In the genomic region with DNA sequence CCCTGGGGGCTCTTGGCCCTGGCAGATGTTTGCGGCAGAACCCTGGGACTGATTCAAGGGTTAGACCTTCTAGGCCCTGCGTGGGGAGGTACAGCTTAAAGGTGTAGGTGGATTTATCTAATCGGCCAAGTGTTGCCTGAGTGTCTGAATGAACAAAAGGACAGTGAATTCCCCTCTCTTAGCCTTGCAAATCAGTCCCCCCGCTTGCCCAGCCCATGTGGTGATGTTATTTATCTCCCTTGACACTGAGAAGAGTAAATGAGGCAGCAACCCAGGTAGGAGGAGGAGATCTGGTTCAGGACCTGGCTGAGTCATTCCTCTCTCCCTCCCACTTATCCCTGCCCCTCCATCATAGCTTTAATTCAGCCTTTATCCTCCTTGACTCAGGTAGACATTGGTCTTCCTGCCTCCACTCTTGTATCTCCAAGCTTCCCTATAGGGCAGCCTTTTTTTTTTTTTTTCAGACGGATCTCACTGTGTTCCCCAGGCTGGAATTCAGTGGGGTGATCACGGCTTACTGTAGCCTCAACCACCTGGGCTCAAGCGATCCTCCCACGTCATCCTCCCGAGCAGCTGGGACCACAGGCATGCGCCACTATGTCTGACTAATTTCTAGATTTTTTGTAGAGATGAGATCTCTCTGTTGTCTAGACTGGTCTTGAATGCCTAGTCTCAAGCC, we compare ENCODE assay signal across 8 cellular contexts. TPM values are rescaled to one million over a fixed set of nuclear protein-coding genes. Genes with fewer than 3 reads are reported as not detected.
A peak's percentile ranks its signal among the peaks of the same experiment; 100 is the strongest.
DNase-seq lines count a peak whose midpoint lies in the region; ATAC-seq, FAIRE-seq and TF ChIP-seq lines count a peak whose summit lies in the region.

No MANE protein-coding gene starts in this region.

- peak overlapping the region; percentile 72 for H3K18ac ChIP-seq in H1 (ENCODE audit: extremely low read depth, low read length)

- H3K27ac ChIP-seq in H1 (ENCODE audit: low read depth, low read length): no peak overlapping the region
- no peak overlapping the region for H3K27ac ChIP-seq in small intestine (ENCODE audit: low read depth in 1 of 2, low read length in 1 of 2)

- H4K91ac ChIP-seq in H1 (replicated peaks; ENCODE audit: insufficient read length, low read length): peak overlapping the region; percentile 44

- no peak overlapping the region for H3K9ac ChIP-seq in H1 (replicated peaks in 1 of 4; ENCODE audit: extremely low read depth in 1 of 4, low read depth in 3 of 4, low read length in 3 of 4)

- no peaks in the 10 kb centered on the region for H3K79me1 ChIP-seq in H1 (ENCODE audit: low read depth, low read length)

- H3K23ac ChIP-seq in H1 (ENCODE audit: insufficient read length): no peak overlapping the region

- TF ChIP-seq CTCF in GM06990 (IDR thresholded peaks at IDR 0.05; ENCODE audit: insufficient read depth, low read length, poor library complexity, severe bottlenecking) (no peak), H1 (IDR thresholded peaks at IDR 0.05; ENCODE audit: control extremely low read depth in 1 of 3, insufficient read depth in 1 of 3, low read depth in 1 of 3, low read length in 3 of 3) (no peak)

- H2BK120ac ChIP-seq in H1 (replicated peaks; ENCODE audit: low read depth, low read length): no peak overlapping the region

- no peak for TF ChIP-seq RAD21 in H1 (IDR thresholded peaks at IDR 0.05 in 1 of 2, conservative IDR thresholded peaks at IDR 0.05 in 1 of 2; ENCODE audit: low read depth in 2 of 2, low read length in 2 of 2)

- H3K4me3 ChIP-seq in GM06990 (replicated peaks; ENCODE audit: low read depth, low read length) (no peak overlapping the region), H1 (ENCODE audit: extremely low read depth in 1 of 4, insufficient read depth in 2 of 4, low read depth in 3 of 4, low read length in 4 of 4) (no peak overlapping the region), small intestine (ENCODE audit: low read depth in 1 of 2, low read length in 2 of 2) (no peak overlapping the region)

- CTCF ChIA-PET in H1 (lab: Charles Lee; ENCODE audit: partially characterized antibody): interaction anchor here (0.7 to 1.4 kb wide), 6 partner anchors 8 to 96 kb away, joined by 3 to 4 read pairs (median 3); a partner anchor contains a TSS

- no peak for TF ChIP-seq EP300 in H1 (IDR thresholded peaks at IDR 0.05; ENCODE audit: borderline replicate concordance in 1 of 2, low read depth in 2 of 2, low read length in 2 of 2)

- peak overlapping the region; percentile 14; the same call in 1 of the 2 replicates for H2AFZ ChIP-seq in H1 (ENCODE audit: low read length)

- H3K27me3 ChIP-seq in GM06990 (replicated peaks; ENCODE audit: control insufficient read depth, insufficient read depth, low read length) (no peaks in the 10 kb centered on the region; the same call in 1 of the 2 replicates), H1 (replicated peaks in 1 of 4; ENCODE audit: control insufficient read depth in 3 of 4, extremely low read depth in 1 of 4, insufficient read depth in 3 of 4, low read length in 3 of 4) (no peaks in the 10 kb centered on the region; a peak in 1 of 7 replicates), small intestine (ENCODE audit: control insufficient read depth in 2 of 2, insufficient read depth in 2 of 2, low read length in 2 of 2) (no peaks in the 10 kb centered on the region)

- peak; percentile 80 for FAIRE-seq in H1 (lab: Jason Lieb, UNC)
- FAIRE-seq in small intestine (lab: Jason Lieb, UNC): no peak

- H3K56ac ChIP-seq in H1 (replicated peaks; ENCODE audit: insufficient read length, low read depth, low read length): no peak overlapping the region

- no peaks in the 10 kb centered on the region; the same call in 1 of the 2 replicates for H3K23me2 ChIP-seq in H1 (ENCODE audit: low read depth, low read length)

- 75% methylated on average over 9 of the region's 10 CpGs; no CpG with 5 or more reads in 1 of the 2 experiments for WGBS in H1 (ENCODE audit: extremely low coverage in 1 of 2, insufficient coverage in 1 of 2, insufficient read length in 1 of 2, insufficient replicate concordance in 2 of 2, low coverage in 1 of 2, low lambda C conversion rate in 2 of 2, missing lambda C conversion rate in 1 of 2), 2 experiments
- WGBS in small intestine, 3 donors: 78 to 84% (median 82%) methylated on average over 10 of the region's 10 CpGs

- no peak overlapping the region for H4K8ac ChIP-seq in H1 (ENCODE audit: extremely low read depth, insufficient read depth, low read length)

- peak overlapping the region; percentile 9 to 47; a peak in 3 of 4 replicates for H3K4me2 ChIP-seq in H1 (ENCODE audit: insufficient read depth in 1 of 2, low read depth in 2 of 2, low read length in 2 of 2)

- DNase-seq in GM06990 (ENCODE audit: extremely low read depth, insufficient read length) (peak; percentile 43), HPDE6-E6E7 (ENCODE audit: extremely low spot score) (peak; percentile 45), H1 (ENCODE audit: low read depth in 1 of 2, low spot score in 2 of 2) (no peak), small intestine (no peak), NCI-H2029 treated with DMSO at 0.1 percent for 48 hours (lab: John Stamatoyannopoulos, UW) (no peak), NCI-H1092 (lab: John Stamatoyannopoulos, UW) (no peak), RPMI8226 (no peak)

- H2BK5ac ChIP-seq in H1 (ENCODE audit: low read depth, low read length): no peak overlapping the region

- ATAC-seq in GM21390 (IDR thresholded peaks at IDR 0.05; ENCODE audit: unreplicated experiment): peak; percentile 80

- 0 out of 2 replicates have a peak overlapping the region, but pooled peaks have one; percentile 93 for H2BK20ac ChIP-seq in H1 (ENCODE audit: low read length)

- H3K9me3 ChIP-seq in H1 (ENCODE audit: insufficient read depth in 2 of 2, low read depth in 1 of 2, low read length in 1 of 2) (no peaks in the 10 kb centered on the region), small intestine (ENCODE audit: control insufficient read depth, low read depth) (no peaks in the 10 kb centered on the region)

- peak overlapping the region; percentile 39; the same call in 1 of the 2 replicates for H2BK12ac ChIP-seq in H1 (ENCODE audit: low read depth, low read length)

- 0 out of 2 replicates have a peak overlapping the region, but pooled peaks have one; percentile 65 for H2AK5ac ChIP-seq in H1 (ENCODE audit: low read depth, low read length)

- POLR2A ChIA-PET in H1 (lab: Charles Lee; ENCODE audit: partially characterized antibody): interaction anchor here (0.6 to 1.7 kb wide), 2 partner anchors 19 to 54 kb away, joined by 3 to 5 read pairs; a partner anchor contains a TSS

- no peak overlapping the region for H4K5ac ChIP-seq in H1 (ENCODE audit: insufficient read length, low read depth, low read length)

- H3K14ac ChIP-seq in H1 (ENCODE audit: insufficient read length): no peak overlapping the region

- no peaks in the 10 kb centered on the region for H3K36me3 ChIP-seq in GM06990 (ENCODE audit: control insufficient read depth, insufficient read depth, low read length)
- H3K36me3 ChIP-seq in H1 (ENCODE audit: control insufficient read depth in 2 of 4, insufficient read depth in 4 of 4, low read length in 3 of 4): no peaks in the 10 kb centered on the region
- H3K36me3 ChIP-seq in small intestine (ENCODE audit: control insufficient read depth in 2 of 2, insufficient read depth in 2 of 2, low read length in 2 of 2): no peaks in the 10 kb centered on the region

- TF ChIP-seq POLR2A in H1 (IDR thresholded peaks at IDR 0.05; ENCODE audit: control extremely low read depth in 1 of 2, low read depth in 2 of 2, low read length in 2 of 2): no peak

- H4K20me1 ChIP-seq in H1 (replicated peaks in 1 of 2; ENCODE audit: control insufficient read depth in 1 of 2, insufficient read depth in 2 of 2, low read length in 2 of 2): no peaks in the 10 kb centered on the region

- H3K4ac ChIP-seq in H1 (replicated peaks; ENCODE audit: insufficient read length, low read depth, low read length): no peak overlapping the region

- no peaks in the 10 kb centered on the region for H3K79me2 ChIP-seq in H1 (ENCODE audit: control insufficient read depth in 1 of 2, insufficient read depth in 2 of 2, low read length in 2 of 2)

- H3K4me1 ChIP-seq in H1 (replicated peaks in 1 of 4; ENCODE audit: control insufficient read depth in 3 of 4, insufficient read depth in 4 of 4, low read length in 3 of 4) (peaks cover 14 to 33% (median 21%) of the 10 kb centered on the region in 4 experiments), small intestine (ENCODE audit: control insufficient read depth in 2 of 2, insufficient read depth in 1 of 2, low read depth in 1 of 2, low read length in 1 of 2) (no peaks in the 10 kb centered on the region)

- H2BK15ac ChIP-seq in H1 (ENCODE audit: low read length): 0 out of 2 replicates have a peak overlapping the region, but pooled peaks have one; percentile 46

TF ChIP-seq in H1, 55 proteins besides CTCF, POLR2A, EP300 and RAD21:
- TF ChIP-seq TBP (IDR thresholded peaks at IDR 0.05; ENCODE audit: low read depth, low read length): no peak
- peak; percentile 18; the same call in 1 of the 2 replicates for TF ChIP-seq EGR1 (IDR thresholded peaks at IDR 0.05; ENCODE audit: borderline replicate concordance, low read depth, low read length)
- peak; percentile 24; the same call in 1 of the 2 replicates for TF ChIP-seq MAFK (IDR thresholded peaks at IDR 0.05; ENCODE audit: low read depth, low read length)
- 0 out of 2 replicates have a peak, but pooled peaks have one; percentile 11 for TF ChIP-seq JUND (IDR thresholded peaks at IDR 0.05; ENCODE audit: low read length)
- TF ChIP-seq CBX8 (IDR thresholded peaks at IDR 0.05; ENCODE audit: borderline replicate concordance, low read depth, low read length): no peak
- TF ChIP-seq, protein P1, sequence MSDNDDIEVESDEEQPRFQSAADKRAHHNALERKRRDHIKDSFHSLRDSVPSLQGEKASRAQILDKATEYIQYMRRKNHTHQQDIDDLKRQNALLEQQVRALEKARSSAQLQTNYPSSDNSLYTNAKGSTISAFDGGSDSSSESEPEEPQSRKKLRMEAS (IDR thresholded peaks at IDR 0.05): no peak
- no peak for TF ChIP-seq CHD2 (IDR thresholded peaks at IDR 0.05; ENCODE audit: low read length)
- TF ChIP-seq PHF8 (conservative IDR thresholded peaks at IDR 0.05; ENCODE audit: low read depth, low read length): no peak
- TF ChIP-seq POU5F1 (IDR thresholded peaks at IDR 0.05; ENCODE audit: low read depth, low read length): no peak
- TF ChIP-seq SIN3A (conservative IDR thresholded peaks at IDR 0.05 in 1 of 2, IDR thresholded peaks at IDR 0.05 in 1 of 2; ENCODE audit: low read depth in 1 of 2, low read length in 2 of 2): no peak
TF ChIP-seq in H1: peak in this region for 3.

RNA-seq across cellular contexts. Expression of a gene that starts 54.7 kb away (rescaled TPM):
- total RNA-seq in H1 (2021; fragmentation: NEBNext Ultra II Directional; extraction: Animal tissue kit (Norgen Biotek cat#: 25700)): 54.1 and 56.7 TPM in 2 replicates
- polyA plus RNA-seq in H1 (2011; rRNA removed) (26.5 and 29.5 TPM in 2 replicates), small intestine (10 to 100 TPM; 15.7 to 40.3 (median 19.5) TPM)
- 51.9 TPM for polyA plus RNA-seq in H1 (2011; cell fraction: cytosol; rRNA removed)
- polyA plus RNA-seq in H1 (2011; cell fraction: nucleus; rRNA removed): 18.1 TPM
- polyA plus RNA-seq in H1 (2012, experiment 1 of 2): 47.6 to 57.8 TPM (median 52.1 TPM) in 4 replicates
- 31.8 TPM for polyA plus RNA-seq in H1 (2012, experiment 2 of 2)
- polyA plus RNA-seq in H1 (2013, experiment 1 of 2): 33.0 TPM
- polyA plus RNA-seq in H1 (2013, experiment 2 of 2): 35.2 TPM
- 11.3 and 12.0 TPM in 2 replicates for polyA minus RNA-seq in H1 (2011; rRNA and poly(A)+ RNA removed)
- 21.2 TPM for polyA minus RNA-seq in H1 (2011; cell fraction: cytosol; rRNA and poly(A)+ RNA removed)
- polyA minus RNA-seq in H1 (2011; cell fraction: nucleus; rRNA and poly(A)+ RNA removed): 11.4 TPM

Comparison
In these comparisons a context has a peak if more than half of its experiments do, and no peak if none do; other contexts are left out.
1. DNase-seq: peak in GM06990 (single experiment) and HPDE6-E6E7 (single experiment); none in H1 (0 of 2), small intestine (single experiment), NCI-H2029 treated with DMSO at 0.1 percent for 48 hours (single experiment), NCI-H1092 (single experiment) and RPMI8226 (single experiment).